22 cellular contexts compared by ENCODE assay signal in genomic region chr20:8782804-8783203, GRCh38.
DNase-seq lines count a peak whose midpoint lies in the region; ATAC-seq and TF ChIP-seq lines count a peak whose summit lies in the region.
"Had no signal": no experiment of that assay in that cellular context is flagged by ENCODE, and none has a peak within 500 bp of the region (broad histone marks: within the 10 kb centered on the region; RNA-seq: fewer than 3 reads in every experiment).

No MANE protein-coding gene starts in this region.

- in situ Hi-C loops in GM23248 (cut with MboI): loop anchor here (25.0 kb wide), 1 partner anchor 579 kb away; no protein-coding TSS in a partner anchor
- in situ Hi-C loops in brain microvascular endothelial cell (cut with HindIII; ENCODE audit: low pct_ligation_motif_present, low sequenced_read_pairs): no loop called here

- ATAC-seq in HG02798 (IDR thresholded peaks at IDR 0.05; ENCODE audit: poor library complexity, unreplicated experiment): no peak
- ATAC-seq: HepG2; lower lobe of right lung; naive thymus-derived CD8-positive, alpha-beta T cell; psoas muscle had no signal

- peak overlapping the region; percentile 41 for H3K27ac ChIP-seq in GM23248
- peak overlapping the region; percentile 64 for H3K27ac ChIP-seq in brain microvascular endothelial cell
- H3K27ac ChIP-seq: BLaER1 treated with 17β-estradiol and CSF1 and Interleukin-3, amounts not matched to agents 10 nM and 100 nM; lower lobe of right lung; psoas muscle had no signal

- no peak overlapping the region for H3K4me3 ChIP-seq in GM23248
- H3K4me3 ChIP-seq in brain microvascular endothelial cell (ENCODE audit: low read depth, low read length): no peak overlapping the region
- H3K4me3 ChIP-seq in foreskin fibroblast (ENCODE audit: low read depth in 1 of 2, low read length in 2 of 2): no peak overlapping the region
- no peak overlapping the region for H3K4me3 ChIP-seq in skeletal muscle satellite cell (ENCODE audit: low read length)
- H3K4me3 ChIP-seq: BLaER1 treated with 17β-estradiol and CSF1 and Interleukin-3, amounts not matched to agents 10 nM and 100 nM; lower lobe of right lung; MG63; psoas muscle had no signal

- TF ChIP-seq CTCF in brain microvascular endothelial cell (IDR thresholded peaks at IDR 0.05; ENCODE audit: low read depth, low read length, missing control alignments) (no peak), foreskin fibroblast (IDR thresholded peaks at IDR 0.05; ENCODE audit: low read depth, low read length) (no peak), GM10266 (IDR thresholded peaks at IDR 0.05; ENCODE audit: control insufficient read depth, insufficient read depth, low read depth, missing control alignments) (no peak)

- H3K36me3 ChIP-seq in GM23248 (ENCODE audit: low read depth) (no peaks in the 10 kb centered on the region), brain microvascular endothelial cell (replicated peaks) (no peaks in the 10 kb centered on the region), skeletal muscle satellite cell (ENCODE audit: insufficient read depth, low read length) (no peaks in the 10 kb centered on the region)
- H3K36me3 ChIP-seq: lower lobe of right lung, MG63 had no signal

- H3K9me3 ChIP-seq in GM23248 (ENCODE audit: low read depth) (no peaks in the 10 kb centered on the region), skeletal muscle satellite cell (replicated peaks; ENCODE audit: low read length) (no peaks in the 10 kb centered on the region)
- H3K9me3 ChIP-seq: lower lobe of right lung, psoas muscle had no signal

- H3K27me3 ChIP-seq in GM23248 (replicated peaks; ENCODE audit: insufficient read depth): no peaks in the 10 kb centered on the region
- H3K27me3 ChIP-seq in brain microvascular endothelial cell (replicated peaks): no peaks in the 10 kb centered on the region
- H3K27me3 ChIP-seq in skeletal muscle satellite cell (ENCODE audit: control insufficient read depth, insufficient read depth, low read length): no peaks in the 10 kb centered on the region
- H3K27me3 ChIP-seq: BLaER1 treated with 17β-estradiol and CSF1 and Interleukin-3, amounts not matched to agents 10 nM and 100 nM; MG63 had no signal

- 7 to 9% methylated on average over 2 of the region's 2 CpGs for WGBS in GM23248 (ENCODE audit: low coverage in 1 of 2, low lambda C conversion rate in 2 of 2, missing lambda C conversion rate in 2 of 2), 2 experiments

- H2AFZ ChIP-seq in GM23248: peak overlapping the region; percentile 57

- H3K4me2 ChIP-seq in GM23248 (ENCODE audit: unreplicated experiment) (no peak overlapping the region), skeletal muscle satellite cell (ENCODE audit: low read length) (peak overlapping the region; percentile 6)
- H3K4me2 ChIP-seq: BLaER1 treated with 17β-estradiol and CSF1 and Interleukin-3, amounts not matched to agents 10 nM and 100 nM had no signal

- no peaks in the 10 kb centered on the region for H3K79me2 ChIP-seq in GM23248 (ENCODE audit: insufficient read depth)

- H3K4me1 ChIP-seq in GM23248 (ENCODE audit: insufficient read depth) (peaks cover 16% of the 10 kb centered on the region), skeletal muscle satellite cell (ENCODE audit: control insufficient read depth, insufficient read depth, low read length) (peaks cover 13% of the 10 kb centered on the region)
- H3K4me1 ChIP-seq: BLaER1 treated with 17β-estradiol and CSF1 and Interleukin-3, amounts not matched to agents 10 nM and 100 nM; lower lobe of right lung; psoas muscle had no signal

- DNase-seq in GM23248 (peak; percentile 85), brain microvascular endothelial cell (peak; percentile 62), foreskin fibroblast (peak; percentile 29 to 60), NCI-H128 (lab: John Stamatoyannopoulos, UW; ENCODE audit: unreplicated experiment) (no peak), GM10266 (ENCODE audit: extremely low spot score) (no peak)
- no peak for DNase-seq in stimulated activated CD8-positive, alpha-beta memory T cell treated with anti-CD3 and anti-CD28 coated beads, Interleukin-4, amount 100 ng/mL, for 48 hours
- DNase-seq: activated CD4-positive, alpha-beta T cell treated with anti-CD3 and anti-CD28 coated beads for 48 hours; aorta; cortex of kidney; GDM1; lower lobe of right lung; MG63; naive thymus-derived CD8-positive, alpha-beta T cell; NCI-H1694 treated with DMSO at 0.1 percent for 48 hours; NCI-H226; psoas muscle; stimulated activated CD4-positive, alpha-beta T cell treated with anti-CD3 and anti-CD28 coated beads, Interleukin-12 subunit alpha, Interleukin-12 subunit beta, amount 100 ng/mL, for 4 hours; SW 1271 had no signal

- no peaks in the 10 kb centered on the region for H3K9me2 ChIP-seq in GM23248 (ENCODE audit: insufficient read depth)

- H3F3A ChIP-seq in GM23248 (ENCODE audit: insufficient read depth): peaks cover 12% of the 10 kb centered on the region; the same call in 1 of the 2 replicates

- no peak overlapping the region for H3K9ac ChIP-seq in GM23248
- H3K9ac ChIP-seq in skeletal muscle satellite cell (ENCODE audit: low read depth, low read length): no peak overlapping the region
- H3K9ac ChIP-seq: BLaER1 treated with 17β-estradiol and CSF1 and Interleukin-3, amounts not matched to agents 10 nM and 100 nM had no signal

- no peaks in the 10 kb centered on the region for H4K20me1 ChIP-seq in GM23248 (ENCODE audit: insufficient read depth)
- H4K20me1 ChIP-seq: BLaER1 treated with 17β-estradiol and CSF1 and Interleukin-3, amounts not matched to agents 10 nM and 100 nM had no signal

Comparison
In these comparisons a context has a peak if more than half of its experiments do, and no peak if none do; other contexts are left out.
1. DNase-seq: peak in GM23248 (single experiment), brain microvascular endothelial cell (single experiment) and foreskin fibroblast (2 of 2); none in NCI-H128 (single experiment), stimulated activated CD8-positive, alpha-beta memory T cell treated with anti-CD3 and anti-CD28 coated beads, Interleukin-4, amount 100 ng/mL, for 48 hours (single experiment) and GM10266 (single experiment).